8 cellular contexts compared by ENCODE assay signal in the genomic region with DNA sequence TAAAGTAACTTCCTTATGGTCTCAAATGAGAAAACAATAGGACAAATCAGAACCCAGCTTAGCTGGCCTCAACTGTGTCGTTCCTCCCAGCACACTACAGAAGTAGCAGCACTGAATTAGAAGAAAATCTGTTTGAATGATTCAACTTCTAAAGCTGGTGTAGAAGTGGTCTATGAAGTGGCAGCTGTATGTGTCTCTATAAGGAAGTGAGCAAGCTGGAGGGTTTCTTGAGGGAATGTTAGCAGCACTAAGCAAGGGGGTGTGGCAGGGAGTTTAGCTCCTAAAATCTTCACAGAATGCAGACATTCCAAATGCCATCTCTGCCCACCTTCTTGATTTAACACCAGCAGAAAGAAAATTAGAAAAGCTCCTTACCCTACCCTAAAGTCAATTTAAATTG. TPM values are rescaled to one million over a fixed set of nuclear protein-coding genes. Genes with fewer than 3 reads are reported as not detected.
DNase-seq lines count a peak whose midpoint lies in the region; ATAC-seq and TF ChIP-seq lines count a peak whose summit lies in the region.

No MANE protein-coding gene starts in this region.

- H3K4me3 ChIP-seq in kidney epithelial cell (ENCODE audit: low read depth, low read length): peak overlapping the region; percentile 92
- peak overlapping the region in 2 of 3 donors; percentile 83 to 90 for H3K4me3 ChIP-seq in thyroid gland (replicated peaks in 1 of 3)

- H3K36me3 Mint-ChIP-seq in activated naive CD8-positive, alpha-beta T cell: no peaks in the 10 kb centered on the region

- H3K27me3 ChIP-seq in kidney epithelial cell (ENCODE audit: control insufficient read depth, insufficient read depth, low read length) (no peaks in the 10 kb centered on the region), thyroid gland (no peaks in the 10 kb centered on the region)

- peak overlapping the region; percentile 100 for H3K27ac ChIP-seq in thyroid gland

- TF ChIP-seq CTCF in kidney epithelial cell (IDR thresholded peaks at IDR 0.05; ENCODE audit: insufficient read depth, low read length, poor library complexity, severe bottlenecking) (no peak), thyroid gland (IDR thresholded peaks at IDR 0.05) (no peak)

- peak; percentile 44 for DNase-seq in activated CD8-positive, alpha-beta memory T cell treated with anti-CD3 and anti-CD28 coated beads for 24 hours
- no peak for DNase-seq in activated CD8-positive, alpha-beta memory T cell treated with anti-CD3 and anti-CD28 coated beads, Interleukin-2, amount 50 U/mL, for 4 hours
- DNase-seq in kidney epithelial cell (ENCODE audit: low read depth): no peak
- DNase-seq in thyroid gland: no peak
- DNase-seq in HuH-7.5 (ENCODE audit: low spot score): no peak
- DNase-seq in cerebellum (ENCODE audit: low spot score): no peak

- H3K4me1 ChIP-seq in thyroid gland: peaks cover 44 to 56% of the 10 kb centered on the region in 2 donors

- no peak for ATAC-seq in HG03039 (IDR thresholded peaks at IDR 0.05; ENCODE audit: unreplicated experiment)

- intact Hi-C loops in thyroid gland (cut with DNase I): loop anchor here (10.0 kb wide), 1 partner anchor 194 kb away; no protein-coding TSS in a partner anchor

- H3K4me1 Mint-ChIP-seq in activated naive CD8-positive, alpha-beta T cell (ENCODE audit: low read depth): peaks cover 67% of the 10 kb centered on the region

- TF ChIP-seq POLR2A in thyroid gland (IDR thresholded peaks at IDR 0.05): no peak

- no peaks in the 10 kb centered on the region for H3K9me3 ChIP-seq in thyroid gland

- H3K36me3 ChIP-seq in kidney epithelial cell (ENCODE audit: control insufficient read depth, insufficient read depth, low read length) (no peaks in the 10 kb centered on the region), thyroid gland (no peaks in the 10 kb centered on the region)

- 8 to 9% methylated on average over 1 of the region's 1 CpG for WGBS in thyroid gland, 2 donors

- H3K4me3 Mint-ChIP-seq in activated naive CD8-positive, alpha-beta T cell: peak overlapping the region; percentile 99

- H3K9me3 Mint-ChIP-seq in activated naive CD8-positive, alpha-beta T cell (ENCODE audit: low read depth): no peaks in the 10 kb centered on the region

- peak overlapping the region; percentile 100 for H3K27ac Mint-ChIP-seq in activated naive CD8-positive, alpha-beta T cell

- no peaks in the 10 kb centered on the region for H3K27me3 Mint-ChIP-seq in activated naive CD8-positive, alpha-beta T cell

RNA-seq across cellular contexts. Expression of a gene that starts 4.1 kb away (rescaled TPM):
- total RNA-seq in kidney epithelial cell (9.7 and 11.0 TPM in 2 replicates), thyroid gland (100 to 1,000 TPM in 3 of 4 donors, 10 to 100 TPM in 1; 96.3 to 155 (median 125) TPM), cerebellum (2.8 TPM)
